9 cellular contexts compared by ENCODE assay signal in the genomic region with DNA sequence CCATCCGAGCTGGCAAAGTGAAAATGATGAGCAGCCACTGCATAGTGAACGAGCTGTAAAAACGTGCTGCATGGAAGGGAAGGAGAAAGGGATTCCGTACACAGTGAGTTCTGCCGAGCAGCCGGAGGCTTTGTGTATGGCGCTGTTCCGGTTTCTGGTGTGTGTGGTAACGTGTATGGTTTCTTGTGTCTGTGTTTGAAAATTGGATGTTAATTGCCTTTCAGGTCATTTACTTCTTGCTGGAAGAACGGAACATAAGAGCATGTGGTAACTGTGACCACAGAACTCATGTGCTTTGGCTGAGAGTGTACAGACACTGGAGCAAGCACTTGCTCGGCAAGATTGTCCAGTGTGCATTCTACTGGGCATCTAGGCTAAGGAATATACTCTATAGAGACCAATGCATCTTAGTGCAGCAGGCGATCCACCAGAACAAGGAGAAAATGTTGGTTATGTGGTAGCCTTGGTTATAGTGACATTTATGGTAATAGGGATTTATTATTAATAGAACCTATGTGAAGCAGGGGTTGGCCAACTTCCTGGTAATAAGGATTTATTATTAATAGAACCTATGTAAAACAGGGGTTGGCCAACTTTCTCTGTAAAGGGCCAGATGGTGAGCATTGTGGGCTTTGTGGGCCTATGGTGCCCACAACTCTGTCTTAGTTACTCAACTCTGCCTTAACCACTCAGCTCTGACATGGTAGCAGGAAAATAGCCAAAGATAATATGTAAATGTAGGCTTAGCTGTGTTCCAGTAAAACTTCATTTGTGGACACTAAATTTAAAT. TPM values are rescaled to one million over a fixed set of nuclear protein-coding genes. Genes with fewer than 3 reads are reported as not detected.
DNase-seq lines count a peak whose midpoint lies in the region; ATAC-seq and TF ChIP-seq lines count a peak whose summit lies in the region.
"Had no signal": no experiment of that assay in that cellular context is flagged by ENCODE, and none has a peak within 500 bp of the region (broad histone marks: within the 10 kb centered on the region; RNA-seq: fewer than 3 reads in every experiment).

No MANE protein-coding gene starts in this region.

- H3K4me3 ChIP-seq in vagina (no peak overlapping the region), body of pancreas (no peak overlapping the region)

- peak; percentile 29 for ATAC-seq in CD4-positive, alpha-beta T cell (ENCODE audit: poor library complexity)
- peak; percentile 74 for ATAC-seq in GM19438 (IDR thresholded peaks at IDR 0.05; ENCODE audit: low read depth, unreplicated experiment)
- peak; percentile 61 for ATAC-seq in HG03135 (IDR thresholded peaks at IDR 0.05; ENCODE audit: unreplicated experiment)
- ATAC-seq in body of pancreas: no peak

- POLR2A ChIA-PET in CD4-positive, alpha-beta T cell (lab: Charles Lee): interaction anchor here (2.8 kb wide), 1 partner anchor 72 kb away, joined by 34 read pairs; no protein-coding TSS in a partner anchor
- POLR2A ChIA-PET in activated CD4-positive, alpha-beta memory T cell treated with anti-CD3 and anti-CD28 coated beads for 36 hours (lab: Charles Lee): no interaction called here

- H3K27ac Mint-ChIP-seq in CD4-positive, alpha-beta T cell: no peak overlapping the region
- peak overlapping the region; percentile 56 for H3K27ac Mint-ChIP-seq in activated CD4-positive, alpha-beta memory T cell treated with anti-CD3 and anti-CD28 coated beads for 36 hours
- H3K27ac Mint-ChIP-seq in glutamatergic neuron (ENCODE audit: unreplicated experiment): no peak overlapping the region

- H3K9me3 ChIP-seq in CD4-positive, alpha-beta T cell (ENCODE audit: control insufficient read depth, low read length): no peaks in the 10 kb centered on the region
- H3K9me3 ChIP-seq in vagina: no peaks in the 10 kb centered on the region
- no peaks in the 10 kb centered on the region for H3K9me3 ChIP-seq in body of pancreas

- CTCF ChIA-PET in CD4-positive, alpha-beta T cell (lab: Charles Lee): interaction anchor here (0.7 to 3.2 kb wide), 10 partner anchors 14 to 77 kb away, joined by 3 to 59 read pairs (median 4); no protein-coding TSS in a partner anchor
- CTCF ChIA-PET in activated CD4-positive, alpha-beta memory T cell treated with anti-CD3 and anti-CD28 coated beads for 36 hours (lab: Charles Lee): interaction anchor here (0.5 to 9.5 kb wide), 41 partner anchors 8 to 406 kb away, joined by 3 to 273 read pairs (median 5); no protein-coding TSS in a partner anchor

- H3K27me3 Mint-ChIP-seq in CD4-positive, alpha-beta T cell: no peaks in the 10 kb centered on the region
- H3K27me3 Mint-ChIP-seq in activated CD4-positive, alpha-beta memory T cell treated with anti-CD3 and anti-CD28 coated beads for 36 hours: no peaks in the 10 kb centered on the region
- peaks cover 3% of the 10 kb centered on the region for H3K27me3 Mint-ChIP-seq in glutamatergic neuron (ENCODE audit: unreplicated experiment)
- H3K27me3 Mint-ChIP-seq: CD4-positive, CD25-positive, alpha-beta regulatory T cell had no signal

- no peak overlapping the region for H3K4me3 Mint-ChIP-seq in CD4-positive, alpha-beta T cell
- H3K4me3 Mint-ChIP-seq in activated CD4-positive, alpha-beta memory T cell treated with anti-CD3 and anti-CD28 coated beads for 36 hours: peak overlapping the region; percentile 27
- H3K4me3 Mint-ChIP-seq in glutamatergic neuron (ENCODE audit: unreplicated experiment): no peak overlapping the region

- H3K36me3 ChIP-seq in vagina: no peaks in the 10 kb centered on the region
- H3K36me3 ChIP-seq in body of pancreas (replicated peaks in 1 of 2; ENCODE audit: insufficient read depth in 1 of 2, low read depth in 2 of 2): no peaks in the 10 kb centered on the region

- H3K4me1 Mint-ChIP-seq in CD4-positive, alpha-beta T cell (ENCODE audit: low read depth): no peaks in the 10 kb centered on the region
- peaks cover 46% of the 10 kb centered on the region for H3K4me1 Mint-ChIP-seq in activated CD4-positive, alpha-beta memory T cell treated with anti-CD3 and anti-CD28 coated beads for 36 hours (ENCODE audit: low read depth)
- peaks cover 2% of the 10 kb centered on the region for H3K4me1 Mint-ChIP-seq in glutamatergic neuron (ENCODE audit: low read depth, unreplicated experiment)

- TF ChIP-seq POLR2A in vagina (IDR thresholded peaks at IDR 0.05) (no peak), body of pancreas (IDR thresholded peaks at IDR 0.05) (no peak)

- DNase-seq in CD4-positive, alpha-beta T cell: no peak
- peak; percentile 47 for DNase-seq in activated CD4-positive, alpha-beta memory T cell treated with anti-CD3 and anti-CD28 coated beads for 36 hours
- DNase-seq in vagina (ENCODE audit: extremely low spot score in 2 of 2) (no peak), glutamatergic neuron (no peak), body of pancreas (no peak)
- DNase-seq in stimulated activated CD4-positive, alpha-beta T cell treated with anti-CD3 and anti-CD28 coated beads, Interleukin-15, amount 100 ng/mL, for 24 hours: no peak

- 41 to 53% methylated on average over 12 of the region's 12 CpGs for WGBS in body of pancreas, 2 donors

- TF ChIP-seq CTCF in CD4-positive, alpha-beta T cell (IDR thresholded peaks at IDR 0.05): no peak
- TF ChIP-seq CTCF in vagina (IDR thresholded peaks at IDR 0.05): no peak
- no peak for TF ChIP-seq CTCF in glutamatergic neuron (IDR thresholded peaks at IDR 0.05; ENCODE audit: partially characterized antibody, unreplicated experiment)
- TF ChIP-seq CTCF in body of pancreas (IDR thresholded peaks at IDR 0.05): no peak

- H3K9me3 Mint-ChIP-seq in CD4-positive, alpha-beta T cell: no peaks in the 10 kb centered on the region
- H3K9me3 Mint-ChIP-seq in activated CD4-positive, alpha-beta memory T cell treated with anti-CD3 and anti-CD28 coated beads for 36 hours: no peaks in the 10 kb centered on the region
- H3K9me3 Mint-ChIP-seq in glutamatergic neuron (ENCODE audit: unreplicated experiment): no peaks in the 10 kb centered on the region
- H3K9me3 Mint-ChIP-seq: CD4-positive, CD25-positive, alpha-beta regulatory T cell had no signal

- no peak overlapping the region for H3K27ac ChIP-seq in CD4-positive, alpha-beta T cell (ENCODE audit: low read depth, low read length)
- H3K27ac ChIP-seq in vagina (no peak overlapping the region), body of pancreas (no peak overlapping the region)

- H3K27me3 ChIP-seq in CD4-positive, alpha-beta T cell (ENCODE audit: control insufficient read depth, insufficient read depth, low read length): no peaks in the 10 kb centered on the region
- H3K27me3 ChIP-seq in vagina: no peaks in the 10 kb centered on the region
- H3K27me3 ChIP-seq in body of pancreas: no peaks in the 10 kb centered on the region

- intact Hi-C loops in CD4-positive, alpha-beta T cell (cut with DNase I, micrococcal nuclease): loop anchor here (5.0 kb wide), 1 partner anchor 367 kb away; no protein-coding TSS in a partner anchor
- intact Hi-C loops in activated CD4-positive, alpha-beta memory T cell treated with anti-CD3 and anti-CD28 coated beads for 36 hours (cut with micrococcal nuclease): loop anchor here (2.0 kb wide), 1 partner anchor 368 kb away; no protein-coding TSS in a partner anchor
- intact Hi-C loops in vagina (cut with DNase I) (loop anchor here (5.0 to 10.0 kb wide), 2 partner anchors 177 to 374 kb away; no protein-coding TSS in a partner anchor), body of pancreas (cut with DNase I) (no loop called here)

- no peaks in the 10 kb centered on the region for H3K4me1 ChIP-seq in vagina
- peaks cover 3% of the 10 kb centered on the region for H3K4me1 ChIP-seq in body of pancreas

- H3K36me3 Mint-ChIP-seq in CD4-positive, alpha-beta T cell (ENCODE audit: low read depth): no peaks in the 10 kb centered on the region
- peaks cover 23% of the 10 kb centered on the region for H3K36me3 Mint-ChIP-seq in activated CD4-positive, alpha-beta memory T cell treated with anti-CD3 and anti-CD28 coated beads for 36 hours
- H3K36me3 Mint-ChIP-seq in glutamatergic neuron (ENCODE audit: unreplicated experiment): no peaks in the 10 kb centered on the region
- H3K36me3 Mint-ChIP-seq: CD4-positive, CD25-positive, alpha-beta regulatory T cell had no signal

RNA-seq across cellular contexts. Expression of gene GRAMD1B, which starts 49.2 kb away (rescaled TPM):
- total RNA-seq in CD4-positive, alpha-beta T cell: 10 to 100 TPM; 16.1 to 21.8 TPM
- 10 to 100 TPM; 36.8 to 39.0 TPM for total RNA-seq in activated CD4-positive, alpha-beta memory T cell treated with anti-CD3 and anti-CD28 coated beads for 36 hours
- total RNA-seq in vagina (4.9 TPM), glutamatergic neuron (ENCODE audit: unreplicated experiment) (12.2 TPM), body of pancreas (1 to 10 TPM in 1 of 2 donors, under 1 TPM in 1; 0.66 to 3.4 TPM)
